ENCODE assay signal across 8 cellular contexts in the genomic region with DNA sequence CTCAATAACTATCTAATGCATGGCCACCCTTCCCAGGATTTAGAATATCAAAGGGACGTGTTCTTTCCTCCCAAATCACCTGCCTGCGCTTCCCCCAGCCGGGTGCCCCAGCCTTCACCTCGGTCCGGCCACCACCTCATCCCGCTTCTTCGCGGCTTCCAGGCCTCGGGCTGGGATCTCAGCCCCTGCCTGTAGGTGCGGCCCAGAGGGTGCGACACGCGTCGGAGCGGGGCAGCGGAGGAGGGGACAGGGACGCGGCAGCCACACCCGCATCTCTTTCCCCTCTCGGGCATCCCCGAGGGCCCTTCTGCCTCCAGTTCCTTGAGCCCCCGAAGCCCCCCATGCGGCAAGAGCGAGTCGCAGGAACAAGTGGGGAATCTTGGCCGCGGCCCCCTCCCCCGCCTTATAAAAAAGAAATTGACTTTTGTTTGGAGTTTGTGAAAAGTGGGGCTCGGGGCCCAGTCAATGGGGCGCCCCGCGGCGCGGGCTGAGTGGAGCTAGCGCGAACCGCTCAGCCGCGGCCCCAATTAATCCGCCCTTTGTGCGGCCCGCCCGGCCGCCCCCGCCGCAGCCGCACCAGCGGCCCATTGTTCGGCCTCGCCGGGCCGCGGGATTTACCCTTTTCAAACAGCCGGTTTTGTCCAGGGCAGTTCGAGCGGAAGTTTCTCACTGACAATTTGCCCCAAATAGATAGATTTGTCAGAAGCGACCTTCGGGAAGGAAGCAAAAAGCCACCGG. TPM values are rescaled to one million over a fixed set of nuclear protein-coding genes. Genes with fewer than 3 reads are reported as not detected.
DNase-seq lines count a peak whose midpoint lies in the region; ATAC-seq, FAIRE-seq and TF ChIP-seq lines count a peak whose summit lies in the region.
"Had no signal": no experiment of that assay in that cellular context is flagged by ENCODE, and none has a peak within 500 bp of the region (broad histone marks: within the 10 kb centered on the region; RNA-seq: fewer than 3 reads in every experiment).

No MANE protein-coding gene starts in this region.

- 6 to 20% methylated on average over 1 to 3 of the region's 59 CpGs for whole genome bisulfite sequencing in gastroesophageal sphincter (ENCODE audit: low coverage in 1 of 2), 2 donors
- 2% methylated on average over 59 of the region's 59 CpGs for WGBS in sigmoid colon, 2 donors

- DNase-seq in GM20000 (ENCODE audit: low spot score) (peak; percentile 65), sigmoid colon (no peak), D721Med (ENCODE audit: insufficient read length, low spot score) (no peak), urothelium cell line (ENCODE audit: low spot score) (no peak), GM12892 (ENCODE audit: insufficient read length) (no peak)
- DNase-seq: PC-9 had no signal

- no peaks in the 10 kb centered on the region for H3K9me2 ChIP-seq in SU-DHL-6 (replicated peaks; ENCODE audit: insufficient read depth, low read length)

- no peak overlapping the region for H3K27ac ChIP-seq in SU-DHL-6 (ENCODE audit: low read depth, low read length)
- H3K27ac ChIP-seq in gastroesophageal sphincter: no peak overlapping the region
- no peak overlapping the region for H3K27ac ChIP-seq in sigmoid colon
- H3K27ac ChIP-seq: PC-9 had no signal

- no peaks in the 10 kb centered on the region for H3K79me2 ChIP-seq in SU-DHL-6 (ENCODE audit: insufficient read depth, low read length)

- H3F3A ChIP-seq in SU-DHL-6 (ENCODE audit: insufficient read depth): no peaks in the 10 kb centered on the region

- FAIRE-seq in D721Med (lab: Jason Lieb, UNC) (no peak), urothelium cell line (lab: Jason Lieb, UNC) (no peak), GM12892 (lab: Jason Lieb, UNC) (no peak)

- intact Hi-C loops in sigmoid colon (cut with DNase I): no loop called here

- H3K36me3 ChIP-seq in SU-DHL-6 (ENCODE audit: low read length) (no peaks in the 10 kb centered on the region), gastroesophageal sphincter (no peaks in the 10 kb centered on the region), sigmoid colon (no peaks in the 10 kb centered on the region)

- H2AFZ ChIP-seq in SU-DHL-6 (ENCODE audit: low read depth, low read length, severe bottlenecking): no peak overlapping the region
- H2AFZ ChIP-seq: PC-9 had no signal

- peak overlapping the region; percentile 45 for H3K4me2 ChIP-seq in SU-DHL-6 (ENCODE audit: low read depth, low read length, poor library complexity, severe bottlenecking)
- H3K4me2 ChIP-seq: PC-9 had no signal

- no peak for TF ChIP-seq CTCF in GM20000 (IDR thresholded peaks at IDR 0.05; ENCODE audit: extremely low read depth, missing control alignments)
- TF ChIP-seq CTCF in SU-DHL-6 (IDR thresholded peaks at IDR 0.05; ENCODE audit: insufficient read depth, low read length, poor library complexity, severe bottlenecking): no peak
- TF ChIP-seq CTCF in gastroesophageal sphincter (IDR thresholded peaks at IDR 0.05): no peak
- no peak for TF ChIP-seq CTCF in sigmoid colon (IDR thresholded peaks at IDR 0.05)
- no peak for TF ChIP-seq CTCF in D721Med (IDR thresholded peaks at IDR 0.05; ENCODE audit: insufficient read depth, missing control alignments)

- no peaks in the 10 kb centered on the region for H3K9me3 ChIP-seq in SU-DHL-6 (ENCODE audit: insufficient read depth, low read length)
- no peaks in the 10 kb centered on the region for H3K9me3 ChIP-seq in gastroesophageal sphincter
- H3K9me3 ChIP-seq in sigmoid colon: peaks cover 0 to 3% (median 0%) of the 10 kb centered on the region in 4 donors

- TF ChIP-seq POLR2A in gastroesophageal sphincter (IDR thresholded peaks at IDR 0.05) (no peak), sigmoid colon (IDR thresholded peaks at IDR 0.05) (no peak), GM12892 (IDR thresholded peaks at IDR 0.05; ENCODE audit: low read depth, low read length) (no peak)

- H3K27me3 ChIP-seq in SU-DHL-6 (ENCODE audit: low read length) (no peaks in the 10 kb centered on the region), gastroesophageal sphincter (peaks cover 100% of the 10 kb centered on the region), sigmoid colon (peaks cover 47 to 100% (median 91%) of the 10 kb centered on the region in 3 donors)

- H3K4me3 ChIP-seq in SU-DHL-6 (ENCODE audit: insufficient read depth, low read length, poor library complexity, severe bottlenecking) (peak overlapping the region; percentile 27), gastroesophageal sphincter (peak overlapping the region in 1 of 2 donors; percentile 38), sigmoid colon (peak overlapping the region in 3 of 4 donors; percentile 12 to 35 (median 25))
- H3K4me3 ChIP-seq: PC-9 had no signal

- no peak for TF ChIP-seq EP300 in gastroesophageal sphincter (IDR thresholded peaks at IDR 0.05)
- TF ChIP-seq EP300 in sigmoid colon (IDR thresholded peaks at IDR 0.05): no peak

- H3K9ac ChIP-seq in SU-DHL-6 (ENCODE audit: low read length): 0 out of 2 replicates have a peak overlapping the region, but pooled peaks have one; percentile 9

- H4K20me1 ChIP-seq in SU-DHL-6 (ENCODE audit: low read depth, low read length): no peaks in the 10 kb centered on the region

- peak; percentile 31 for ATAC-seq in gastroesophageal sphincter

- H3K4me1 ChIP-seq in gastroesophageal sphincter: peaks cover 0 to 17% (median 13%) of the 10 kb centered on the region in 3 donors
- H3K4me1 ChIP-seq in sigmoid colon: peaks cover 0 to 15% (median 13%) of the 10 kb centered on the region in 4 donors

RNA-seq across cellular contexts. Expression of a gene that starts 8.4 kb away (rescaled TPM):
- total RNA-seq in gastroesophageal sphincter: not detected
- not detected for total RNA-seq in sigmoid colon
- polyA plus RNA-seq in sigmoid colon: not detected
- not detected for polyA plus RNA-seq in GM12892 (2012; ENCODE audit: missing spikeins)
- total RNA-seq: PC-9 had no signal
